Comparison of ENCODE assay signal across 17 cellular contexts in the genomic region with DNA sequence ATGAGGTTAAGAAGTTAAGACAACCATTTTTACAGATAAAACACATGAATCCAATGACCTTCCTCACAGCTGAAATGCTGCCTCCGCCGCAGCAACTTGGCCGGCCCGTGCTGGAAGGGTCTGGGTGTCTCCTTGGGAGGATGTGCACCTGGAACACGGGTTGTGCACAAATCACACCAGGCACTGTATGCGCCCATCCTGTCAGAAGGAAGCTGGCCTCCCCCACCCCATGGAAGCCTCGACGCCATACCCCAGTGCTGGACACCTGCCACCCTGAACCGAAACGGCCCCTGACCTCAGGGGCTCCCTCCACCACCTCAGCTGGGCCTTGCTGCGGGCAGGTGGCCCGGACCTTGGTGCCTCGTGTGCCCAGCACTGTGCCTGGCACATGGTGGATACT.
DNase-seq lines count a peak whose midpoint lies in the region; ATAC-seq and TF ChIP-seq lines count a peak whose summit lies in the region.
"Had no signal": no experiment of that assay in that cellular context is flagged by ENCODE, and none has a peak within 500 bp of the region (broad histone marks: within the 10 kb centered on the region; RNA-seq: fewer than 3 reads in every experiment).

No MANE protein-coding gene starts in this region.

- no peak overlapping the region for H3K4me3 ChIP-seq in naive thymus-derived CD4-positive, alpha-beta T cell (ENCODE audit: low read length)
- H3K4me3 ChIP-seq: HAP-1 had no signal

- POLR2A ChIA-PET in naive thymus-derived CD4-positive, alpha-beta T cell (lab: Charles Lee), result no interaction called here

- peaks cover 62% of the 10 kb centered on the region for H3K36me3 Mint-ChIP-seq in chondrocyte (ENCODE audit: low read depth)
- H3K36me3 Mint-ChIP-seq in naive thymus-derived CD4-positive, alpha-beta T cell, result no peaks in the 10 kb centered on the region
- H3K36me3 Mint-ChIP-seq: CD4-positive, CD25-positive, alpha-beta regulatory T cell had no signal

- peaks cover 40% of the 10 kb centered on the region for H3K4me1 Mint-ChIP-seq in chondrocyte (ENCODE audit: low read depth)
- H3K4me1 Mint-ChIP-seq in naive thymus-derived CD4-positive, alpha-beta T cell, result no peaks in the 10 kb centered on the region
- H3K4me1 Mint-ChIP-seq: CD4-positive, CD25-positive, alpha-beta regulatory T cell had no signal

- DNase-seq in cardiac septum (ENCODE audit: low spot score) (peak; percentile 59), Right ventricle myocardium superior (no peak), chondrocyte (ENCODE audit: low spot score) (no peak), AG20443 (ENCODE audit: low spot score) (no peak), HK-2 (ENCODE audit: unreplicated experiment) (no peak)
- no peak for DNase-seq in naive thymus-derived CD4-positive, alpha-beta T cell
- DNase-seq: Calu3; CD4-positive, CD25-positive, alpha-beta regulatory T cell; MV-4-11; NCI-H1436; NCI-H2227 treated with DMSO at 0.1 percent for 48 hours; NK-92 treated with Interleukin-12 subunit alpha and Interleukin-12 subunit beta, amount 100 ng/mL, for 24 hours; OCI-M1 had no signal

- no peaks in the 10 kb centered on the region for H3K36me3 ChIP-seq in naive thymus-derived CD4-positive, alpha-beta T cell (ENCODE audit: control insufficient read depth in 2 of 3, insufficient read depth in 3 of 3, low read length in 3 of 3)
- H3K36me3 ChIP-seq: HAP-1 had no signal

- H3K4me1 ChIP-seq in naive thymus-derived CD4-positive, alpha-beta T cell (ENCODE audit: control insufficient read depth in 2 of 2, insufficient read depth in 2 of 2, low read length in 2 of 2), result no peaks in the 10 kb centered on the region
- H3K4me1 ChIP-seq: HAP-1 had no signal

- intact Hi-C loops in cardiac septum (cut with DNase I), result no loop called here
- intact Hi-C loops in Right ventricle myocardium superior (cut with DNase I), result no loop called here
- intact Hi-C loops in naive thymus-derived CD4-positive, alpha-beta T cell (cut with micrococcal nuclease), result no loop called here

- no peak overlapping the region for H3K27ac ChIP-seq in naive thymus-derived CD4-positive, alpha-beta T cell (ENCODE audit: low read depth, low read length)

- H3K27ac Mint-ChIP-seq in chondrocyte (ENCODE audit: unreplicated experiment), result peak overlapping the region; percentile 79
- no peak overlapping the region for H3K27ac Mint-ChIP-seq in naive thymus-derived CD4-positive, alpha-beta T cell
- H3K27ac Mint-ChIP-seq: CD4-positive, CD25-positive, alpha-beta regulatory T cell had no signal

- no peak for TF ChIP-seq CTCF in chondrocyte (IDR thresholded peaks at IDR 0.05)

- no peak overlapping the region for H3K4me3 Mint-ChIP-seq in chondrocyte (ENCODE audit: unreplicated experiment)
- no peak overlapping the region for H3K4me3 Mint-ChIP-seq in naive thymus-derived CD4-positive, alpha-beta T cell
- H3K4me3 Mint-ChIP-seq: CD4-positive, CD25-positive, alpha-beta regulatory T cell had no signal

- no peaks in the 10 kb centered on the region for H3K27me3 ChIP-seq in naive thymus-derived CD4-positive, alpha-beta T cell (ENCODE audit: control insufficient read depth in 2 of 2, insufficient read depth in 2 of 2, low read length in 2 of 2)

- H3K27me3 Mint-ChIP-seq in chondrocyte (ENCODE audit: low read depth), result no peaks in the 10 kb centered on the region
- peaks cover 2 to 15% (median 9%) of the 10 kb centered on the region in 5 donors for H3K27me3 Mint-ChIP-seq in naive thymus-derived CD4-positive, alpha-beta T cell
- H3K27me3 Mint-ChIP-seq: CD4-positive, CD25-positive, alpha-beta regulatory T cell had no signal

- H3K9me3 ChIP-seq in naive thymus-derived CD4-positive, alpha-beta T cell (ENCODE audit: control insufficient read depth in 2 of 3, low read length in 3 of 3), result no peaks in the 10 kb centered on the region
- H3K9me3 ChIP-seq: HAP-1 had no signal

- ATAC-seq in Right ventricle myocardium superior (ENCODE audit: poor library complexity) (no peak), GM18870 (IDR thresholded peaks at IDR 0.05; ENCODE audit: unreplicated experiment) (no peak), GM19035 (IDR thresholded peaks at IDR 0.05; ENCODE audit: unreplicated experiment) (no peak)
- ATAC-seq in naive thymus-derived CD4-positive, alpha-beta T cell, result peak; percentile 28
- ATAC-seq: Right ventricle myocardium inferior had no signal

- CTCF ChIA-PET in naive thymus-derived CD4-positive, alpha-beta T cell (lab: Charles Lee), result no interaction called here

- H3K9me3 Mint-ChIP-seq in chondrocyte (ENCODE audit: low read depth), result peaks cover 8% of the 10 kb centered on the region
- H3K9me3 Mint-ChIP-seq in naive thymus-derived CD4-positive, alpha-beta T cell, result no peaks in the 10 kb centered on the region
